ENCODE assay signal across 11 cellular contexts in the genomic region with DNA sequence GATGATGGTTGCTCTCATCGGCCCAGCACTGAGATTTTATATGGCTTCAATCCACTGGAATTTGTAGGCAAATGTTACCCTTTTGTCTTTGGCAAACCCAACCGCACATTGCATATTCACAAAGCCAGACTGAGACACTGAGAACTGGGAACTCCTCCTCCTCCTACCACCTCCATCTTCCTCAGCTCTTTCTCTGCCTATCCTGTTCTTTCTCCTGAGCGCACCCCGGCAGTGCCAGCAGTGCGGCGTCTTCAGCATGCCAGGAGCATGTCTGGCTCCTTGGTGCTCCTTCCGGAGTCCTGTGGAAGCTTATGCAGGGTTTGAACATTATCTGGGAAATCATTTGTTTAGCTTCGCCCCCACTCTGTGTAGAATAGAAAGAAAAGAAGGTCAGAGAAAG. TPM values are rescaled to one million over a fixed set of nuclear protein-coding genes. Genes with fewer than 3 reads are reported as not detected.
DNase-seq lines count a peak whose midpoint lies in the region; ATAC-seq, FAIRE-seq and TF ChIP-seq lines count a peak whose summit lies in the region.
"Had no signal": no experiment of that assay in that cellular context is flagged by ENCODE, and none has a peak within 500 bp of the region (broad histone marks: within the 10 kb centered on the region; RNA-seq: fewer than 3 reads in every experiment).

No MANE protein-coding gene starts in this region.

- H3K79me2 ChIP-seq in H1 (ENCODE audit: control insufficient read depth in 1 of 2, insufficient read depth in 2 of 2, low read length in 2 of 2) = no peaks in the 10 kb centered on the region
- H3K79me2 ChIP-seq in neural progenitor cell (ENCODE audit: low read depth) = no peaks in the 10 kb centered on the region

- no peak overlapping the region for H3K14ac ChIP-seq in H1 (ENCODE audit: insufficient read length)

- H3K23ac ChIP-seq in H1 (ENCODE audit: insufficient read length) = no peak overlapping the region

- no peaks in the 10 kb centered on the region for H3K9me3 Mint-ChIP-seq in neural progenitor cell

- peaks cover 0 to 3% (median 1%) of the 10 kb centered on the region in 4 experiments; a peak in 4 of 7 replicates for H3K27me3 ChIP-seq in H1 (replicated peaks in 1 of 4; ENCODE audit: control insufficient read depth in 3 of 4, extremely low read depth in 1 of 4, insufficient read depth in 3 of 4, low read length in 3 of 4)
- H3K27me3 ChIP-seq in neural progenitor cell = peaks cover 7% of the 10 kb centered on the region
- no peaks in the 10 kb centered on the region for H3K27me3 ChIP-seq in gastroesophageal sphincter
- H3K27me3 ChIP-seq: BLaER1 had no signal

- H3K4me1 ChIP-seq in H1 (replicated peaks in 1 of 4; ENCODE audit: control insufficient read depth in 3 of 4, insufficient read depth in 4 of 4, low read length in 3 of 4) (peaks cover 1 to 11% (median 7%) of the 10 kb centered on the region in 4 experiments; a peak in 5 of 7 replicates), neural progenitor cell (peaks cover 6% of the 10 kb centered on the region), gastroesophageal sphincter (peaks cover 0 to 13% (median 0%) of the 10 kb centered on the region in 3 donors)
- H3K4me1 ChIP-seq: BLaER1, Caco-2 had no signal

- DNase-seq in NCI-H526 treated with DMSO at 0.1 percent for 48 hours (lab: John Stamatoyannopoulos, UW) (peak; percentile 29), H1 (ENCODE audit: low read depth in 1 of 2, low spot score in 2 of 2) (no peak), neural progenitor cell (ENCODE audit: low spot score) (no peak), RWPE1 (ENCODE audit: low spot score) (no peak), 8988T (no peak), DMS53 (lab: John Stamatoyannopoulos, UW) (no peak)
- DNase-seq: Caco-2; CD8-positive, alpha-beta memory T cell; H7 had no signal

- TF ChIP-seq EP300 in H1 (IDR thresholded peaks at IDR 0.05; ENCODE audit: borderline replicate concordance in 1 of 2, low read depth in 2 of 2, low read length in 2 of 2) (no peak), gastroesophageal sphincter (IDR thresholded peaks at IDR 0.05) (no peak)

- no peak overlapping the region for H2BK12ac ChIP-seq in H1 (ENCODE audit: low read depth, low read length)

- H3K23me2 ChIP-seq in H1 (ENCODE audit: low read depth, low read length) = no peaks in the 10 kb centered on the region

- peak overlapping the region; percentile 80 for H3K27ac Mint-ChIP-seq in neural progenitor cell

- no peak overlapping the region for H4K5ac ChIP-seq in H1 (ENCODE audit: insufficient read length, low read depth, low read length)

- no peak for FAIRE-seq in H1 (lab: Jason Lieb, UNC)

- no peak overlapping the region for H3K4ac ChIP-seq in H1 (replicated peaks; ENCODE audit: insufficient read length, low read depth, low read length)

- no peak overlapping the region for H3K18ac ChIP-seq in H1 (ENCODE audit: extremely low read depth, low read length)

- CTCF ChIA-PET in H1 (lab: Charles Lee; ENCODE audit: partially characterized antibody) (interaction anchor here (1.1 kb wide), 1 partner anchor 233 kb away, joined by 3 read pairs; no protein-coding TSS in a partner anchor), RWPE1 (lab: Yijun Ruan, JAX) (interaction anchor here (1.1 kb wide), 1 partner anchor 12 kb away, joined by 5 read pairs; no protein-coding TSS in a partner anchor)

- POLR2A ChIA-PET in H1 (lab: Charles Lee; ENCODE audit: partially characterized antibody) = no interaction called here
- POLR2A ChIA-PET in RWPE1 (lab: Yijun Ruan, JAX; ENCODE audit: low non-redundant PET) = no interaction called here

- TF ChIP-seq POLR2A in H1 (IDR thresholded peaks at IDR 0.05; ENCODE audit: control extremely low read depth in 1 of 2, low read depth in 2 of 2, low read length in 2 of 2) (no peak), gastroesophageal sphincter (IDR thresholded peaks at IDR 0.05) (no peak)

- H3K4me3 ChIP-seq in H1 (ENCODE audit: extremely low read depth in 1 of 4, insufficient read depth in 2 of 4, low read depth in 3 of 4, low read length in 4 of 4) (no peak overlapping the region), neural progenitor cell (no peak overlapping the region), gastroesophageal sphincter (no peak overlapping the region)
- H3K4me3 ChIP-seq: BLaER1 had no signal

- TF ChIP-seq RAD21 in H1 (IDR thresholded peaks at IDR 0.05 in 1 of 2, conservative IDR thresholded peaks at IDR 0.05 in 1 of 2; ENCODE audit: low read depth in 2 of 2, low read length in 2 of 2) = no peak

- H4K20me1 ChIP-seq in H1 (replicated peaks in 1 of 2; ENCODE audit: control insufficient read depth in 1 of 2, insufficient read depth in 2 of 2, low read length in 2 of 2) = no peaks in the 10 kb centered on the region
- H4K20me1 ChIP-seq in neural progenitor cell (ENCODE audit: low read depth) = no peaks in the 10 kb centered on the region
- H4K20me1 ChIP-seq: BLaER1 had no signal

- no peaks in the 10 kb centered on the region for H3K79me1 ChIP-seq in H1 (ENCODE audit: low read depth, low read length)

- H3K36me3 ChIP-seq in H1 (ENCODE audit: control insufficient read depth in 2 of 4, insufficient read depth in 4 of 4, low read length in 3 of 4) (no peaks in the 10 kb centered on the region), neural progenitor cell (no peaks in the 10 kb centered on the region), gastroesophageal sphincter (no peaks in the 10 kb centered on the region)
- H3K36me3 ChIP-seq: BLaER1 had no signal

- H3K4me2 ChIP-seq in H1 (ENCODE audit: insufficient read depth in 1 of 2, low read depth in 2 of 2, low read length in 2 of 2) = no peak overlapping the region
- no peak overlapping the region for H3K4me2 ChIP-seq in neural progenitor cell
- H3K4me2 ChIP-seq: BLaER1 had no signal

- H3K9me3 ChIP-seq in H1 (ENCODE audit: insufficient read depth in 2 of 2, low read depth in 1 of 2, low read length in 1 of 2) (no peaks in the 10 kb centered on the region), neural progenitor cell (ENCODE audit: low read depth) (no peaks in the 10 kb centered on the region), gastroesophageal sphincter (no peaks in the 10 kb centered on the region)
- H3K9me3 ChIP-seq: Caco-2 had no signal

- no peaks in the 10 kb centered on the region for H3F3A ChIP-seq in neural progenitor cell (ENCODE audit: low read depth)

- H4K8ac ChIP-seq in H1 (ENCODE audit: extremely low read depth, insufficient read depth, low read length) = no peak overlapping the region

- 0 out of 2 replicates have a peak overlapping the region, but pooled peaks have one; percentile 22 for H2BK15ac ChIP-seq in H1 (ENCODE audit: low read length)

- ATAC-seq in gastroesophageal sphincter = no peak

- H3K4me1 Mint-ChIP-seq in neural progenitor cell = peaks cover 14% of the 10 kb centered on the region
- H3K4me1 Mint-ChIP-seq: CD8-positive, alpha-beta memory T cell had no signal

- no peak overlapping the region for H3K27ac ChIP-seq in H1 (ENCODE audit: low read depth, low read length)
- H3K27ac ChIP-seq in neural progenitor cell = no peak overlapping the region
- H3K27ac ChIP-seq in RWPE1 = no peak overlapping the region
- no peak overlapping the region for H3K27ac ChIP-seq in gastroesophageal sphincter
- H3K27ac ChIP-seq: BLaER1 had no signal

- H2BK5ac ChIP-seq in H1 (ENCODE audit: low read depth, low read length) = no peak overlapping the region

- H3K27me3 Mint-ChIP-seq in neural progenitor cell (ENCODE audit: insufficient read depth, low read depth) = peaks cover 3% of the 10 kb centered on the region

- H3K9ac ChIP-seq in H1 (replicated peaks in 1 of 4; ENCODE audit: extremely low read depth in 1 of 4, low read depth in 3 of 4, low read length in 3 of 4) (no peak overlapping the region), neural progenitor cell (no peak overlapping the region)
- H3K9ac ChIP-seq: BLaER1 had no signal

- H4K91ac ChIP-seq in H1 (replicated peaks; ENCODE audit: insufficient read length, low read length) = no peak overlapping the region

- H2BK20ac ChIP-seq in H1 (ENCODE audit: low read length) = no peak overlapping the region

- H2AFZ ChIP-seq in H1 (ENCODE audit: low read length) (no peak overlapping the region), neural progenitor cell (replicated peaks) (no peak overlapping the region)

- no peak overlapping the region for H3K56ac ChIP-seq in H1 (replicated peaks; ENCODE audit: insufficient read length, low read depth, low read length)

- H2AK5ac ChIP-seq in H1 (ENCODE audit: low read depth, low read length) = no peak overlapping the region

- TF ChIP-seq CTCF in H1 (IDR thresholded peaks at IDR 0.05; ENCODE audit: control extremely low read depth in 1 of 3, insufficient read depth in 1 of 3, low read depth in 1 of 3, low read length in 3 of 3) = no peak
- no peak for TF ChIP-seq CTCF in neural progenitor cell (IDR thresholded peaks at IDR 0.05)
- TF ChIP-seq CTCF in RWPE1 (conservative IDR thresholded peaks at IDR 0.05; ENCODE audit: low read depth) = no peak
- TF ChIP-seq CTCF in gastroesophageal sphincter (IDR thresholded peaks at IDR 0.05) = no peak

- no peaks in the 10 kb centered on the region for H3K36me3 Mint-ChIP-seq in neural progenitor cell

- 87% methylated on average over 8 of the region's 8 CpGs; no CpG with 5 or more reads in 1 of the 2 experiments for WGBS in H1 (ENCODE audit: extremely low coverage in 1 of 2, insufficient coverage in 1 of 2, insufficient read length in 1 of 2, insufficient replicate concordance in 2 of 2, low coverage in 1 of 2, low lambda C conversion rate in 2 of 2, missing lambda C conversion rate in 1 of 2), 2 experiments
- WGBS in gastroesophageal sphincter (ENCODE audit: low coverage in 1 of 2), 2 donors = 99 to 100% methylated on average over 3 to 7 of the region's 8 CpGs

- no peak overlapping the region for H3K4me3 Mint-ChIP-seq in neural progenitor cell
- H3K4me3 Mint-ChIP-seq: CD8-positive, alpha-beta memory T cell had no signal

- H2BK120ac ChIP-seq in H1 (replicated peaks; ENCODE audit: low read depth, low read length) = no peak overlapping the region

TF ChIP-seq in H1, 55 proteins besides CTCF, POLR2A, EP300 and RAD21 (continues in another document):
- TF ChIP-seq TCF12 (IDR thresholded peaks at IDR 0.05; ENCODE audit: low read depth, low read length) = no peak
- no peak for TF ChIP-seq SP1 (IDR thresholded peaks at IDR 0.05; ENCODE audit: low read depth, low read length)
- no peak for TF ChIP-seq EZH2 (IDR thresholded peaks at IDR 0.05; ENCODE audit: low read depth, low read length, severe bottlenecking)
- TF ChIP-seq RFX5 (IDR thresholded peaks at IDR 0.05; ENCODE audit: borderline replicate concordance, low read depth, low read length) = no peak

RNA-seq across cellular contexts. Expression of a gene that starts 50.8 kb away (rescaled TPM):
- 57.0 and 57.3 TPM in 2 replicates for total RNA-seq in H1 (2021; fragmentation: NEBNext Ultra II Directional; extraction: Animal tissue kit (Norgen Biotek cat#: 25700))
- 40.8 and 55.1 TPM in 2 replicates for polyA plus RNA-seq in H1 (2011; rRNA removed)
- 53.2 TPM for polyA plus RNA-seq in H1 (2011; cell fraction: cytosol; rRNA removed)
- 51.6 TPM for polyA plus RNA-seq in H1 (2011; cell fraction: nucleus; rRNA removed)
- 55.5 to 79.9 TPM (median 61.3 TPM) in 4 replicates for polyA plus RNA-seq in H1 (2012, experiment 1 of 2)
- polyA plus RNA-seq in H1 (2012, experiment 2 of 2) = 17.4 TPM
- polyA plus RNA-seq in H1 (2013, experiment 1 of 2) = 70.6 TPM
- 72.8 TPM for polyA plus RNA-seq in H1 (2013, experiment 2 of 2)
- polyA minus RNA-seq in H1 (2011; rRNA and poly(A)+ RNA removed) = 47.1 and 52.7 TPM in 2 replicates
- polyA minus RNA-seq in H1 (2011; cell fraction: cytosol; rRNA and poly(A)+ RNA removed) = 51.4 TPM
- polyA minus RNA-seq in H1 (2011; cell fraction: nucleus; rRNA and poly(A)+ RNA removed) = 65.9 TPM
- total RNA-seq in neural progenitor cell (ENCODE audit: low replicate concordance) (68.8 and 74.4 TPM in 2 replicates), gastroesophageal sphincter (10 to 100 TPM; 22.7 to 54.2 (median 32.3) TPM)
